Comparison of ENCODE assay signal across 36 cellular contexts in the genomic region with DNA sequence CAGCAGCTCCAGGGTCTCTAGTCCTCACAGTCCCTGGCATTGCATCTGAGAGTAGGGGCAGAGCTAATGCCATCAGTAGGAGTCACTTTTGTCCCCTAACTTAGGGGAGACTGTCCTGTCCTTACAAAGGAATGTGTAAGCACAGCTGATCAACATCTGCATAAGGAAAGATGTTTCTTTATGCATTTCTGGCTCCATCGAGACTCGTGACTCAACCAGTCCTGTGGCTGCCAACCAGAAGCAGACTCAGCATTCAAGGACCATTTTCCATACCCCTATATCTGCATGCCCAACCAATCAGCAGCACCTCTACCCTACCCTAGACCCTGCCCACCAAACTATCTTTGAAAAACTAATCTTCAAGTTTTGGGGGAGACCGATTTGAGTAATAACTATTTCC. TPM values are rescaled to one million over a fixed set of nuclear protein-coding genes. Genes with fewer than 3 reads are reported as not detected.
"Had no signal": no experiment of that assay in that cellular context is flagged by ENCODE, and none has a peak within 500 bp of the region (broad histone marks: within the 10 kb centered on the region; RNA-seq: fewer than 3 reads in every experiment).

No MANE protein-coding gene starts in this region.

- H3K4me3 ChIP-seq: ascending aorta, coronary artery, dorsolateral prefrontal cortex, gastrocnemius medialis, ovary, right lobe of liver, thoracic aorta, vagina had no signal

- H3K9me3 ChIP-seq: ascending aorta, gastrocnemius medialis, ovary, right lobe of liver, thoracic aorta, vagina had no signal

- DNase-seq: activated CD4-positive, alpha-beta memory T cell treated with anti-CD3 and anti-CD28 coated beads for 36 hours; activated CD4-positive, alpha-beta T cell treated with anti-CD3 and anti-CD28 coated beads, Interleukin-2, amount 10 ng/mL, durations not matched to agents 24 days and 14 days; activated CD4-positive, CD25-positive, alpha-beta regulatory T cell treated with anti-CD3 and anti-CD28 coated beads, Interleukin-2, amount 50 U/mL, for 72 hours; activated CD8-positive, alpha-beta memory T cell treated with anti-CD3 and anti-CD28 coated beads, Interleukin-2, amount 50 U/mL, for 4 hours; activated gamma-delta T cell; activated naive CD4-positive, alpha-beta T cell treated with anti-CD3 and anti-CD28 coated beads, Interleukin-2, amount 10 ng/mL, durations not matched to agents 7 days and 5 days; activated naive CD8-positive, alpha-beta T cell treated with anti-CD3 and anti-CD28 coated beads, Interleukin-2, amount 10 ng/mL, durations not matched to agents 7 days and 5 days; activated T-cell treated with anti-CD3 and anti-CD28 coated beads, Interleukin-2, amount 50 U/mL, for 24 hours; dorsolateral prefrontal cortex; effector memory CD4-positive, alpha-beta T cell; erythroblast; gastrocnemius medialis; hippocampal formation; left colon; naive thymus-derived CD4-positive, alpha-beta T cell; ovary; stimulated activated CD4-positive, alpha-beta T cell treated with anti-CD3 and anti-CD28 coated beads, Interleukin-12 subunit alpha, Interleukin-12 subunit beta, amount 100 ng/mL, for 4 hours; stimulated activated CD4-positive, alpha-beta T cell treated with anti-CD3 and anti-CD28 coated beads, Interleukin-4, amount 100 ng/mL, for 1 hour; stimulated activated naive CD8-positive, alpha-beta T cell treated with anti-CD3 and anti-CD28 coated beads, Interleukin-15, Interleukin-2, amounts not matched to agents 100 U/mL and 50 U/mL, for 24 hours; T-helper 9 cell; trophoblast cell had no signal

- H3K27me3 ChIP-seq: ascending aorta, dorsolateral prefrontal cortex, ovary, right lobe of liver, vagina had no signal

- H3K36me3 ChIP-seq: ascending aorta, gastrocnemius medialis, ovary, right lobe of liver, thoracic aorta, vagina had no signal

RNA-seq across cellular contexts. Expression of a gene that starts 26.7 kb away (rescaled TPM):
- total RNA-seq: activated CD4-positive, alpha-beta T cell treated with anti-CD3 and anti-CD28 coated beads, Interleukin-2, amount 10 ng/mL, durations not matched to agents 24 days and 14 days; activated CD8-positive, alpha-beta memory T cell treated with anti-CD3 and anti-CD28 coated beads for 36 hours; activated naive CD8-positive, alpha-beta T cell treated with anti-CD3 and anti-CD28 coated beads, Interleukin-2, amount 10 ng/mL, durations not matched to agents 7 days and 5 days; ascending aorta; cardiac septum; cerebellum; dorsolateral prefrontal cortex; gastrocnemius medialis; liver; mesothelial cell of epicardium; naive thymus-derived CD4-positive, alpha-beta T cell; ovary; progenitor cell of endocrine pancreas; renal cortical epithelial cell; right lobe of liver; skeletal muscle tissue; subcutaneous adipose tissue; T-helper 1 cell treated with Interleukin-12 subunit alpha and Interleukin-12 subunit beta and Interleukin-4 antibody, amounts not matched to agents 30 ng/mL and 1 ng/mL, for 36 hours; thoracic aorta; vagina had no signal

RNA-seq across cellular contexts. Expression of a gene that starts 38.2 kb away (rescaled TPM):
- total RNA-seq: activated CD4-positive, alpha-beta memory T cell treated with anti-CD3 and anti-CD28 coated beads for 36 hours; activated CD4-positive, alpha-beta T cell treated with anti-CD3 and anti-CD28 coated beads, Interleukin-2, amount 10 ng/mL, durations not matched to agents 24 days and 14 days; activated CD8-positive, alpha-beta memory T cell treated with anti-CD3 and anti-CD28 coated beads for 36 hours; activated naive CD8-positive, alpha-beta T cell treated with anti-CD3 and anti-CD28 coated beads, Interleukin-2, amount 10 ng/mL, durations not matched to agents 7 days and 5 days; ascending aorta; cardiac septum; cerebellum; gastrocnemius medialis; liver; mesothelial cell of epicardium; naive thymus-derived CD4-positive, alpha-beta T cell; renal cortical epithelial cell; right lobe of liver; skeletal muscle tissue; subcutaneous adipose tissue; T-helper 1 cell treated with Interleukin-12 subunit alpha and Interleukin-12 subunit beta and Interleukin-4 antibody, amounts not matched to agents 30 ng/mL and 1 ng/mL, for 36 hours; thoracic aorta; vagina had no signal
